Comparison of ENCODE assay signal across 15 cellular contexts in genomic region chr6:148186916-148187315, GRCh38.
DNase-seq lines count a peak whose midpoint lies in the region; ATAC-seq and TF ChIP-seq lines count a peak whose summit lies in the region.
"Had no signal": no experiment of that assay in that cellular context is flagged by ENCODE, and none has a peak within 500 bp of the region (broad histone marks: within the 10 kb centered on the region; RNA-seq: fewer than 3 reads in every experiment).

No MANE protein-coding gene starts in this region.

- H3K9me3 ChIP-seq in body of pancreas = no peaks in the 10 kb centered on the region
- no peaks in the 10 kb centered on the region for H3K9me3 ChIP-seq in stomach
- no peaks in the 10 kb centered on the region for H3K9me3 ChIP-seq in osteoblast (ENCODE audit: low read depth, low read length)
- H3K9me3 ChIP-seq: BE2C had no signal

- ATAC-seq in body of pancreas = peak; percentile 47

- no peak overlapping the region for H3K4me2 ChIP-seq in osteoblast (ENCODE audit: insufficient read depth, low read length)

- H3K79me2 ChIP-seq in osteoblast (ENCODE audit: insufficient read depth, low read length) = no peaks in the 10 kb centered on the region

- TF ChIP-seq POLR2A in body of pancreas (IDR thresholded peaks at IDR 0.05) (no peak), stomach (IDR thresholded peaks at IDR 0.05) (no peak)

- DNase-seq in body of pancreas = peak in 1 of 4 donors; percentile 11
- DNase-seq in epithelial cell of esophagus (ENCODE audit: low read depth) = peak; percentile 72
- DNase-seq in kidney tubule cell (ENCODE audit: low spot score) = peak; percentile 36
- no peak for DNase-seq in stomach
- DNase-seq in osteoblast (ENCODE audit: insufficient read length, low spot score, missing footprints) = no peak
- no peak for DNase-seq in hepatic stellate cell (ENCODE audit: low spot score)
- no peak for DNase-seq in NCI-H69 (lab: John Stamatoyannopoulos, UW)
- DNase-seq: BE2C; CD4-positive, alpha-beta memory T cell; DMS153; DMS79 treated with DMSO at 0.1 percent for 48 hours; EL; GOT3; H9 had no signal

- intact Hi-C loops in body of pancreas (cut with DNase I) = no loop called here
- intact Hi-C loops in stomach (cut with DNase I; ENCODE audit: low total_unique reads) = no loop called here

- TF ChIP-seq EP300 in stomach (IDR thresholded peaks at IDR 0.05) = no peak

- TF ChIP-seq CTCF in body of pancreas (IDR thresholded peaks at IDR 0.05) (no peak), epithelial cell of esophagus (IDR thresholded peaks at IDR 0.05; ENCODE audit: insufficient read depth, low read depth, low read length, missing control alignments) (no peak), stomach (IDR thresholded peaks at IDR 0.05) (no peak), osteoblast (IDR thresholded peaks at IDR 0.05; ENCODE audit: extremely low read depth, low read depth, low read length) (no peak)

- H3K27me3 ChIP-seq in body of pancreas (no peaks in the 10 kb centered on the region), stomach (no peaks in the 10 kb centered on the region), osteoblast (ENCODE audit: insufficient read depth, low read length) (no peaks in the 10 kb centered on the region)
- H3K27me3 ChIP-seq: BE2C had no signal

- H4K20me1 ChIP-seq in osteoblast (ENCODE audit: insufficient read depth, low read length) = no peaks in the 10 kb centered on the region

- H3K27ac ChIP-seq in body of pancreas (no peak overlapping the region), stomach (peak overlapping the region in 4 of 5 donors; percentile 18 to 39 (median 31)), osteoblast (ENCODE audit: low read depth, low read length) (no peak overlapping the region)
- H3K27ac ChIP-seq: C4-2B had no signal

- no peak overlapping the region for H2AFZ ChIP-seq in osteoblast (ENCODE audit: low read length)

- 23 to 30% methylated on average over 5 of the region's 5 CpGs for WGBS in body of pancreas, 2 donors
- WGBS in stomach, 5 donors = 32 to 60% (median 48%) methylated on average over 5 of the region's 5 CpGs

- H3K4me1 ChIP-seq in body of pancreas (peaks cover 25% of the 10 kb centered on the region), stomach (peaks cover 0 to 31% (median 17%) of the 10 kb centered on the region in 4 donors), osteoblast (ENCODE audit: insufficient read depth, low read length) (peaks cover 10% of the 10 kb centered on the region)
- H3K4me1 ChIP-seq: BE2C had no signal

- H3K4me3 ChIP-seq in body of pancreas = no peak overlapping the region
- no peak overlapping the region for H3K4me3 ChIP-seq in epithelial cell of esophagus (ENCODE audit: low read length)
- H3K4me3 ChIP-seq in stomach = no peak overlapping the region
- no peak overlapping the region for H3K4me3 ChIP-seq in osteoblast (ENCODE audit: insufficient read depth, low read length)

- H3K36me3 ChIP-seq in body of pancreas (replicated peaks in 1 of 2; ENCODE audit: insufficient read depth in 1 of 2, low read depth in 2 of 2) (no peaks in the 10 kb centered on the region), stomach (no peaks in the 10 kb centered on the region), osteoblast (ENCODE audit: insufficient read depth, low read length) (no peaks in the 10 kb centered on the region)
- H3K36me3 ChIP-seq: BE2C had no signal

Comparison
In these comparisons a context has a peak if more than half of its experiments do, and no peak if none do; other contexts are left out.
1. DNase-seq: peak in epithelial cell of esophagus (single experiment) and kidney tubule cell (single experiment); none in stomach (single experiment), osteoblast (single experiment), hepatic stellate cell (single experiment) and NCI-H69 (single experiment).
2. H3K27ac ChIP-seq: peak in stomach (4 of 5); none in body of pancreas (0 of 4) and osteoblast (single experiment).